In genomic region chr12:100266802-100267602, GRCh38 we compare ENCODE assay signal across 8 cellular contexts. TPM values are rescaled to one million over a fixed set of nuclear protein-coding genes. Genes with fewer than 3 reads are reported as not detected.
DNase-seq lines count a peak whose midpoint lies in the region; ATAC-seq, FAIRE-seq and TF ChIP-seq lines count a peak whose summit lies in the region.

DEPDC4 (minus strand) TSS chr12:100267079; CDS start chr12:100267076, 3 bp downstream.
A gene with protein sequence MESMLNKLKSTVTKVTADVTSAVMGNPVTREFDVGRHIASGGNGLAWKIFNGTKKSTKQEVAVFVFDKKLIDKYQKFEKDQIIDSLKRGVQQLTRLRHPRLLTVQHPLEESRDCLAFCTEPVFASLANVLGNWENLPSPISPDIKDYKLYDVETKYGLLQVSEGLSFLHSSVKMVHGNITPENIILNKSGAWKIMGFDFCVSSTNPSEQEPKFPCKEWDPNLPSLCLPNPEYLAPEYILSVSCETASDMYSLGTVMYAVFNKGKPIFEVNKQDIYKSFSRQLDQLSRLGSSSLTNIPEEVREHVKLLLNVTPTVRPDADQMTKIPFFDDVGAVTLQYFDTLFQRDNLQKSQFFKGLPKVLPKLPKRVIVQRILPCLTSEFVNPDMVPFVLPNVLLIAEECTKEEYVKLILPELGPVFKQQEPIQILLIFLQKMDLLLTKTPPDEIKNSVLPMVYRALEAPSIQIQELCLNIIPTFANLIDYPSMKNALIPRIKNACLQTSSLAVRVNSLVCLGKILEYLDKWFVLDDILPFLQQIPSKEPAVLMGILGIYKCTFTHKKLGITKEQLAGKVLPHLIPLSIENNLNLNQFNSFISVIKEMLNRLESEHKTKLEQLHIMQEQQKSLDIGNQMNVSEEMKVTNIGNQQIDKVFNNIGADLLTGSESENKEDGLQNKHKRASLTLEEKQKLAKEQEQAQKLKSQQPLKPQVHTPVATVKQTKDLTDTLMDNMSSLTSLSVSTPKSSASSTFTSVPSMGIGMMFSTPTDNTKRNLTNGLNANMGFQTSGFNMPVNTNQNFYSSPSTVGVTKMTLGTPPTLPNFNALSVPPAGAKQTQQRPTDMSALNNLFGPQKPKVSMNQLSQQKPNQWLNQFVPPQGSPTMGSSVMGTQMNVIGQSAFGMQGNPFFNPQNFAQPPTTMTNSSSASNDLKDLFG (plus strand): TSS chr12:100267177. CDS start chr12:100282971, 15,794 bp downstream.

- H3F3A ChIP-seq in SU-DHL-6 (ENCODE audit: insufficient read depth): no peaks in the 10 kb centered on the region

- H3K36me3 ChIP-seq in SU-DHL-6 (ENCODE audit: low read length) (no peaks in the 10 kb centered on the region; the same call in 1 of the 2 replicates), adipocyte (ENCODE audit: control insufficient read depth, insufficient read depth, low read length, severe bottlenecking) (no peaks in the 10 kb centered on the region), pancreas (no peaks in the 10 kb centered on the region), tibial artery (no peaks in the 10 kb centered on the region)

- ATAC-seq in HG02763 (IDR thresholded peaks at IDR 0.05; ENCODE audit: unreplicated experiment) (peak; percentile 92), Right ventricle myocardium superior (ENCODE audit: poor library complexity) (peak; percentile 98), pancreas (peak; percentile 90 to 97 (median 93))

- H3K27me3 ChIP-seq in SU-DHL-6 (ENCODE audit: low read length) (no peaks in the 10 kb centered on the region), adipocyte (replicated peaks; ENCODE audit: control insufficient read depth, insufficient read depth, low read length) (no peaks in the 10 kb centered on the region), pancreas (no peaks in the 10 kb centered on the region), tibial artery (no peaks in the 10 kb centered on the region)

- intact Hi-C loops in Right ventricle myocardium superior (cut with DNase I) (loop anchor here (10.0 kb wide), 1 partner anchor 132 kb away; no protein-coding TSS in a partner anchor), pancreas (cut with DNase I) (no loop called here), tibial artery (cut with DNase I; ENCODE audit: low total_unique reads) (loop anchor here (5.0 kb wide), 1 partner anchor 120 kb away; no protein-coding TSS in a partner anchor)

- H3K27ac ChIP-seq in SU-DHL-6 (ENCODE audit: low read depth, low read length) (peak within 1 kb of the TSS; percentile 59), pancreas (peak within 1 kb of the TSS; percentile 92 to 97 (median 93)), tibial artery (peak within 1 kb of the TSS; percentile 99 to 100)

- H3K79me2 ChIP-seq in SU-DHL-6 (ENCODE audit: insufficient read depth, low read length): peaks cover 44% of the 10 kb centered on the region

- H3K4me3 ChIP-seq in GM12875 (ENCODE audit: low read depth, low read length) (peak within 1 kb of the TSS; percentile 80), SU-DHL-6 (ENCODE audit: insufficient read depth, low read length, poor library complexity, severe bottlenecking) (peak within 1 kb of the TSS; percentile 91), adipocyte (ENCODE audit: low read length) (peak within 1 kb of the TSS; percentile 94), pancreas (peak within 1 kb of the TSS; percentile 58 to 90 (median 70)), tibial artery (peak within 1 kb of the TSS; percentile 99)

- no peaks in the 10 kb centered on the region for H3K9me3 ChIP-seq in SU-DHL-6 (ENCODE audit: insufficient read depth, low read length)
- no peaks in the 10 kb centered on the region for H3K9me3 ChIP-seq in adipocyte (ENCODE audit: control insufficient read depth, low read length)
- H3K9me3 ChIP-seq in pancreas: no peaks in the 10 kb centered on the region
- no peaks in the 10 kb centered on the region for H3K9me3 ChIP-seq in tibial artery

- WGBS in pancreas, 2 donors: 0 to 1% methylated on average over 51 to 64 of the region's 64 CpGs

- H2AFZ ChIP-seq in SU-DHL-6 (ENCODE audit: low read depth, low read length, severe bottlenecking): peak within 1 kb of the TSS; percentile 87

- DNase-seq in NCI-H1417 (lab: John Stamatoyannopoulos, UW): peak; percentile 97 to 99 (median 98)
- DNase-seq in adipocyte (ENCODE audit: low read depth): peak; percentile 99
- peak; percentile 97 for DNase-seq in Right ventricle myocardium superior
- DNase-seq in pancreas: peak; percentile 96 to 98 (median 97)
- DNase-seq in tibial artery: peak; percentile 96 to 98

- H3K4me1 ChIP-seq in adipocyte (ENCODE audit: control insufficient read depth, insufficient read depth, low read length): peaks cover 23% of the 10 kb centered on the region
- H3K4me1 ChIP-seq in pancreas: peaks cover 4 to 23% (median 15%) of the 10 kb centered on the region in 3 donors
- peaks cover 0 to 30% (median 19%) of the 10 kb centered on the region in 4 donors for H3K4me1 ChIP-seq in tibial artery

- no peaks in the 10 kb centered on the region for H3K9me2 ChIP-seq in SU-DHL-6 (replicated peaks; ENCODE audit: insufficient read depth, low read length)

- peaks cover 14% of the 10 kb centered on the region for H4K20me1 ChIP-seq in SU-DHL-6 (ENCODE audit: low read depth, low read length)

- peak within 1 kb of the TSS; percentile 90 for H3K9ac ChIP-seq in SU-DHL-6 (ENCODE audit: low read length)
- peak within 1 kb of the TSS; percentile 89 for H3K9ac ChIP-seq in adipocyte (ENCODE audit: low read length)

- peak within 1 kb of the TSS; percentile 91 for H3K4me2 ChIP-seq in SU-DHL-6 (ENCODE audit: low read depth, low read length, poor library complexity, severe bottlenecking)

- peak; percentile 80 for FAIRE-seq in pancreas (lab: Jason Lieb, UNC)

- TF ChIP-seq CTCF in GM12875 (IDR thresholded peaks at IDR 0.05; ENCODE audit: borderline replicate concordance, insufficient read depth, low read depth, low read length) (no peak), SU-DHL-6 (IDR thresholded peaks at IDR 0.05; ENCODE audit: insufficient read depth, low read length, poor library complexity, severe bottlenecking) (no peak), pancreas (IDR thresholded peaks at IDR 0.05) (no peak), tibial artery (IDR thresholded peaks at IDR 0.05) (no peak)

RNA-seq across cellular contexts. Expression of gene DEPDC4, which starts in this region (rescaled TPM):
- total RNA-seq in Right ventricle myocardium superior (0.32 TPM), pancreas (1 to 10 TPM in 4 of 6 donors, under 1 TPM in 2; 0.82 to 2.2 (median 1.5) TPM)
- polyA plus RNA-seq in pancreas: under 1 TPM; 0.42 to 0.56 TPM

RNA-seq across cellular contexts. Expression of the second gene that starts in this region (rescaled TPM):
- total RNA-seq in Right ventricle myocardium superior (24.7 TPM), pancreas (10 to 100 TPM; 13.3 to 25.0 (median 16.6) TPM)
- 10 to 100 TPM in 1 of 2 donors, 1 to 10 TPM in 1; 6.7 to 11.7 TPM for polyA plus RNA-seq in pancreas

Comparison
In these comparisons a context has a peak if more than half of its experiments do, and no peak if none do; other contexts are left out.
1. Peak in every context shown above with its lines: DNase-seq, ATAC-seq, H3K4me3 ChIP-seq and H3K27ac ChIP-seq.
2. intact Hi-C loops: an anchor here in Right ventricle myocardium superior (10.0 kb wide) and tibial artery (5.0 kb wide); none called in pancreas.